ENCODE assay signal across 1 cellular context in genomic region chr6:31631681-31632278, GRCh38.
A peak's percentile ranks its signal among the peaks of the same experiment; 100 is the strongest.
TF ChIP-seq lines count a peak whose summit lies in the region.

No MANE protein-coding gene starts in this region.

TF ChIP-seq in HCT116, 20 proteins besides CTCF, POLR2A, EP300 and RAD21:
- TF ChIP-seq TCF7L2 (IDR thresholded peaks at IDR 0.05; ENCODE audit: borderline replicate concordance, extremely low read depth, insufficient read depth, insufficient read length) (no peak), POLR2AphosphoS5 (IDR thresholded peaks at IDR 0.05; ENCODE audit: low read depth, low read length) (0 out of 2 replicates have a peak, but pooled peaks have one; percentile 11)
TF ChIP-seq in HCT116: peak in this region for 1.
